Comparison of ENCODE assay signal across 8 cellular contexts in genomic region chr14:21070610-21071224, GRCh38. TPM values are rescaled to one million over a fixed set of nuclear protein-coding genes. Genes with fewer than 3 reads are reported as not detected.
A peak's percentile ranks its signal among the peaks of the same experiment; 100 is the strongest.
DNase-seq lines count a peak whose midpoint lies in the region; ATAC-seq and TF ChIP-seq lines count a peak whose summit lies in the region.

No MANE protein-coding gene starts in this region.

- TF ChIP-seq CTCF in KMS-11 (conservative IDR thresholded peaks at IDR 0.05; ENCODE audit: low read depth, low read length) (no peak), omental fat pad (IDR thresholded peaks at IDR 0.05) (no peak)

- H2AFZ ChIP-seq in KMS-11 (ENCODE audit: low read depth): peak overlapping the region; percentile 75

- peaks cover 9% of the 10 kb centered on the region for H3K4me1 Mint-ChIP-seq in activated T-helper 17 cell treated with anti-CD3 and anti-CD28 coated beads, Interleukin-2, amount 50 U/mL, for 72 hours

- H3K4me2 ChIP-seq in KMS-11: peak overlapping the region; percentile 86

- H3K36me3 Mint-ChIP-seq in activated T-helper 17 cell treated with anti-CD3 and anti-CD28 coated beads, Interleukin-2, amount 50 U/mL, for 72 hours (ENCODE audit: low read depth): peaks cover 6% of the 10 kb centered on the region

- DNase-seq in D341Med (ENCODE audit: low spot score) (peak; percentile 47), Right ventricle myocardium superior (peak; percentile 70), omental fat pad (ENCODE audit: low spot score) (no peak), mucosa of gallbladder (ENCODE audit: low spot score) (no peak)

- no peaks in the 10 kb centered on the region for H3K79me2 ChIP-seq in KMS-11 (ENCODE audit: insufficient read depth, low read depth)

- no peak overlapping the region for H3K27ac Mint-ChIP-seq in activated T-helper 17 cell treated with anti-CD3 and anti-CD28 coated beads, Interleukin-2, amount 50 U/mL, for 72 hours

- peaks cover 59% of the 10 kb centered on the region for H3K27me3 Mint-ChIP-seq in activated T-helper 17 cell treated with anti-CD3 and anti-CD28 coated beads, Interleukin-2, amount 50 U/mL, for 72 hours

- no peak overlapping the region for H3K4me3 ChIP-seq in KMS-11 (IDR thresholded peaks at IDR 0.05; ENCODE audit: insufficient read depth, low read depth, low read length)

- no peaks in the 10 kb centered on the region for H3K27me3 ChIP-seq in KMS-11 (ENCODE audit: insufficient read depth, low read depth)

- no peaks in the 10 kb centered on the region for H4K20me1 ChIP-seq in KMS-11 (ENCODE audit: insufficient read depth)

- intact Hi-C loops in Right ventricle myocardium superior (cut with DNase I): loop anchor here (1.0 kb wide), 1 partner anchor 34 kb away; no protein-coding TSS in a partner anchor

- peak overlapping the region; percentile 76 for H3K4me3 Mint-ChIP-seq in activated T-helper 17 cell treated with anti-CD3 and anti-CD28 coated beads, Interleukin-2, amount 50 U/mL, for 72 hours

- peak overlapping the region; percentile 30; the same call in 1 of the 2 replicates for H3K27ac ChIP-seq in KMS-11

- no peaks in the 10 kb centered on the region for H3K9me3 Mint-ChIP-seq in activated T-helper 17 cell treated with anti-CD3 and anti-CD28 coated beads, Interleukin-2, amount 50 U/mL, for 72 hours

- H3K9ac ChIP-seq in KMS-11: peak overlapping the region; percentile 39; the same call in 1 of the 2 replicates

- no peaks in the 10 kb centered on the region for H3K36me3 ChIP-seq in KMS-11 (ENCODE audit: insufficient read depth)

- H3K4me1 ChIP-seq in KMS-11 (ENCODE audit: low read depth, poor library complexity, severe bottlenecking): peaks cover 14% of the 10 kb centered on the region

- ATAC-seq in GM19328 (IDR thresholded peaks at IDR 0.05; ENCODE audit: unreplicated experiment) (peak; percentile 10), Right ventricle myocardium superior (ENCODE audit: poor library complexity) (peak; percentile 23), omental fat pad (ENCODE audit: low FRiP score) (peak; percentile 4), GM19324 (IDR thresholded peaks at IDR 0.05; ENCODE audit: low FRiP score, unreplicated experiment) (no peak)
- ATAC-seq in activated T-helper 17 cell treated with anti-CD3 and anti-CD28 coated beads, Interleukin-2, amount 50 U/mL, for 72 hours (replicated peaks): peak; percentile 22

RNA-seq across cellular contexts. Expression of gene ARHGEF40, which starts 0.6 kb away (rescaled TPM):
- total RNA-seq in activated T-helper 17 cell treated with anti-CD3 and anti-CD28 coated beads, Interleukin-2, amount 50 U/mL, for 72 hours: under 1 TPM in 1 of 2 donors, not detected in 1; 0.26 TPM
- total RNA-seq in Right ventricle myocardium superior (21.2 TPM), omental fat pad (10 to 100 TPM; 30.0 to 91.3 (median 40.6) TPM), mucosa of gallbladder (124 TPM)

RNA-seq across cellular contexts. Expression of gene RNASE8, which starts 13.1 kb away (rescaled TPM):
- not detected for total RNA-seq in activated T-helper 17 cell treated with anti-CD3 and anti-CD28 coated beads, Interleukin-2, amount 50 U/mL, for 72 hours
- total RNA-seq in Right ventricle myocardium superior (not detected), omental fat pad (not detected), mucosa of gallbladder (not detected)

RNA-seq across cellular contexts. Expression of gene ZNF219, which starts 27.7 kb away (rescaled TPM):
- 10 to 100 TPM in 1 of 2 donors, 1 to 10 TPM in 1; 9.6 to 18.3 TPM for total RNA-seq in activated T-helper 17 cell treated with anti-CD3 and anti-CD28 coated beads, Interleukin-2, amount 50 U/mL, for 72 hours
- total RNA-seq in Right ventricle myocardium superior (50.0 TPM), omental fat pad (10 to 100 TPM; 19.2 to 56.3 (median 38.1) TPM), mucosa of gallbladder (57.5 TPM)

RNA-seq across cellular contexts. Expression of gene RNASE7, which starts 28.6 kb away (rescaled TPM):
- total RNA-seq in activated T-helper 17 cell treated with anti-CD3 and anti-CD28 coated beads, Interleukin-2, amount 50 U/mL, for 72 hours: not detected
- total RNA-seq in Right ventricle myocardium superior (not detected), omental fat pad (not detected), mucosa of gallbladder (22.1 TPM)

RNA-seq across cellular contexts. Expression of gene TMEM253, which starts 30.1 kb away (rescaled TPM):
- total RNA-seq in activated T-helper 17 cell treated with anti-CD3 and anti-CD28 coated beads, Interleukin-2, amount 50 U/mL, for 72 hours: not detected
- total RNA-seq in Right ventricle myocardium superior: 0.43 TPM
- 1 to 10 TPM in 1 of 4 donors, under 1 TPM in 1, not detected in 2; 0.75 to 2.4 TPM for total RNA-seq in omental fat pad
- 4.3 TPM for total RNA-seq in mucosa of gallbladder

Comparison
In these comparisons a context has a peak if more than half of its experiments do, and no peak if none do; other contexts are left out.
1. DNase-seq: peak in D341Med (single experiment) and Right ventricle myocardium superior (single experiment); none in omental fat pad (single experiment) and mucosa of gallbladder (single experiment).
2. RNA of gene ARHGEF40, which starts 0.6 kb away (total RNA-seq): 124 TPM in mucosa of gallbladder (single experiment), 30.0 to 91.3 TPM in omental fat pad and 21.2 TPM in Right ventricle myocardium superior (single experiment); 0.26 TPM in activated T-helper 17 cell treated with anti-CD3 and anti-CD28 coated beads, Interleukin-2, amount 50 U/mL, for 72 hours; every median in the first group is over 10 times any median in the second.